ENCODE assay signal across 10 cellular contexts in the genomic region with DNA sequence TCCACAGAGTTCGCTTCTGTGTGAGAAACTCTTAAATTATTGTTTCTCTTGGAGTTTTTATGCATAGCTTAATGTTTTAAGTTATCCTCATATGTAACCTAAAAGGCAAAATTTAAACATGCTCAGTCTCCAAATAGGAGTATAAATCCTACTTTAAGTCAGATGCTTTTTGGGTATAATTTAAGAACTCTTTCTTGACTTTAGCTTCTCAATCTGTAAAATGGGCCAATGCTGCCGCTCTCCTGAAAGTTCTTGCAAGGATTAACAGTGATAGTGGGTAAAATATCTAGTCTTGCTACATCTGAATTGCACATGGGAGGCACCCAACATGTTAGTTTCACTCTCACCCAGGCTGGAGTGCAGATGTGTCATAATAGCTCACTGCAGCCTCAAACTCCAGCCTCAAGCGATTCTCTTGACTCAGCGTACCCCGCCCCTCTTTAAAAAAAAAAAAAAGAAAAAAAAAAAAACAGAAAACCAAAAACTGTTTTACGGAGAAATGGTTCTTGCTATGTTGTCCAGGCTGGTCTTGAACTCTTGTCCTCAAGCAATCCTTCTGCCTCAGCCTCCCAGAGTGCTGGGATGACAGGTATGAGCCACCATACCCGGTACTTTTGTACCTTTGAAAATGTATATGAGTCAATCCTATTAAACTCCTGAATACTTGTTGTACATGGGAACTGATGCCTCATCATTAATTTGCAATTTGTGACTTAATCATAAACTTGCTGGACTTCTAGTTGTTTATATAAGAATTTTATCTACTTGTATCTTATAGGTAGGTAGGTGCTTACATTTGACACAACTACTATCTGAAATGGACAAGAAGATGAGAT. TPM values are rescaled to one million over a fixed set of nuclear protein-coding genes. Genes with fewer than 3 reads are reported as not detected.
DNase-seq lines count a peak whose midpoint lies in the region; ATAC-seq, FAIRE-seq and TF ChIP-seq lines count a peak whose summit lies in the region.
"Had no signal": no experiment of that assay in that cellular context is flagged by ENCODE, and none has a peak within 500 bp of the region (broad histone marks: within the 10 kb centered on the region; RNA-seq: fewer than 3 reads in every experiment).

No MANE protein-coding gene starts in this region.

- H3K4me3 Mint-ChIP-seq in HFFc6: peak overlapping the region; percentile 99

- no peak for FAIRE-seq in RCC 7860 (lab: Jason Lieb, UNC)
- FAIRE-seq: endometrium had no signal

- H3K36me3 Mint-ChIP-seq in HFFc6 (ENCODE audit: low read depth): no peaks in the 10 kb centered on the region

- peaks cover 42% of the 10 kb centered on the region for H3K4me1 Mint-ChIP-seq in HFFc6 (ENCODE audit: low read depth)

- H3K9me3 Mint-ChIP-seq in HFFc6: no peaks in the 10 kb centered on the region

- H3K27ac Mint-ChIP-seq in HFFc6: peak overlapping the region; percentile 91

- H3K4me3 ChIP-seq in choroid plexus epithelial cell (ENCODE audit: low read depth, low read length): no peak overlapping the region

- TF ChIP-seq CTCF in HFFc6 (IDR thresholded peaks at IDR 0.05) (no peak), choroid plexus epithelial cell (conservative IDR thresholded peaks at IDR 0.05; ENCODE audit: low read depth, low read length) (no peak)

- DNase-seq in HFFc6: peak; percentile 36
- peak; percentile 40 for DNase-seq in T-helper 22 cell (ENCODE audit: low read depth)
- peak; percentile 24 for DNase-seq in choroid plexus epithelial cell (ENCODE audit: low read depth)
- DNase-seq in stimulated activated CD4-positive, alpha-beta T cell treated with anti-CD3 and anti-CD28 coated beads, Interleukin-12 subunit alpha, Interleukin-12 subunit beta, amount 100 ng/mL, for 4 hours: peak; percentile 21
- DNase-seq in RCC 7860 (ENCODE audit: low spot score): no peak
- DNase-seq in HEK293T (ENCODE audit: extremely low spot score): no peak
- no peak for DNase-seq in GM03348 (ENCODE audit: low spot score)
- DNase-seq: NCI-H774 had no signal

- CTCF ChIA-PET in HEK293T (lab: Yijun Ruan, JAX): interaction anchor here (0.7 to 1.8 kb wide), 5 partner anchors 23 to 460 kb away, joined by 3 to 8 read pairs (median 3); no protein-coding TSS in a partner anchor

- POLR2A ChIA-PET in HEK293T (lab: Yijun Ruan, JAX): no interaction called here

- ATAC-seq in GM18870 (IDR thresholded peaks at IDR 0.05; ENCODE audit: unreplicated experiment): no peak

- no peaks in the 10 kb centered on the region; the same call in 1 of the 2 replicates for H3K27me3 Mint-ChIP-seq in HFFc6 (ENCODE audit: insufficient read depth)

TF ChIP-seq in HEK293T, 16 proteins besides CTCF, POLR2A, EP300 and RAD21:
- TF ChIP-seq BHLHE40 (IDR thresholded peaks at IDR 0.05; ENCODE audit: borderline replicate concordance) (no peak), FOXM1 (IDR thresholded peaks at IDR 0.05; ENCODE audit: borderline replicate concordance) (no peak), CTBP1 (IDR thresholded peaks at IDR 0.05; ENCODE audit: borderline replicate concordance) (no peak), FOXA1 (IDR thresholded peaks at IDR 0.05) (no peak), L3MBTL2 (conservative IDR thresholded peaks at IDR 0.05) (no peak)
TF ChIP-seq in HEK293T: peak in this region for 0.

RNA-seq across cellular contexts. Expression of a gene that starts 1.8 kb away (rescaled TPM):
- under 1 TPM; 0.40 to 0.85 (median 0.72) TPM for total RNA-seq in HFFc6 (2021; fragmentation: NEBNext Ultra II Directional; extraction: Animal tissue kit (Norgen Biotek cat#: 25700))

RNA-seq across cellular contexts. Expression of a gene that starts 2.1 kb away (rescaled TPM):
- 1 to 10 TPM; 1.3 to 1.8 (median 1.5) TPM for total RNA-seq in HFFc6 (2021; fragmentation: NEBNext Ultra II Directional; extraction: Animal tissue kit (Norgen Biotek cat#: 25700))

Comparison
In these comparisons a context has a peak if more than half of its experiments do, and no peak if none do; other contexts are left out.
1. DNase-seq: peak in HFFc6 (single experiment), T-helper 22 cell (single experiment), choroid plexus epithelial cell (single experiment) and stimulated activated CD4-positive, alpha-beta T cell treated with anti-CD3 and anti-CD28 coated beads, Interleukin-12 subunit alpha, Interleukin-12 subunit beta, amount 100 ng/mL, for 4 hours (single experiment); none in RCC 7860 (single experiment), HEK293T (single experiment) and GM03348 (single experiment).